15 cellular contexts compared by ENCODE assay signal in the genomic region with DNA sequence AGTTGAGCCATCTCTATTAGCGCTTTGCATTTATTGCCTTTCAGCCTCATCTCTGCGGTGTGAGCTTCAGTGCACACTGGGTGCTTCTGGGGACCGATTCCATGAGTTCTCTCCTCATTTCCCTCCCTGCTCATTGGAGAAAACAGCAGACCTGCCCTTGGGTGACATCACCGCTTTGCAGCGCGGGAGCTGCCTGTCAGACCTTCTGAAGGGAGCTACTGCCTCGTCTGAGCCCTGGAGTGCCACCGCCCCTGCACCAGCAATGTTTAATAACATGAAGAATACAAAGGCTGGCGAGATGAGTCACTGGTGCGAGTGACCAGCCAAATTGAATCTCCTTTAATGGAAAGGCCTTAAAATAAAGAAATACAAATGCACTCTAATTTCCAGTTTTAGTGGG. TPM values are rescaled to one million over a fixed set of nuclear protein-coding genes. Genes with fewer than 3 reads are reported as not detected.
DNase-seq lines count a peak whose midpoint lies in the region; ATAC-seq and TF ChIP-seq lines count a peak whose summit lies in the region.
"Had no signal": no experiment of that assay in that cellular context is flagged by ENCODE, and none has a peak within 500 bp of the region (broad histone marks: within the 10 kb centered on the region; RNA-seq: fewer than 3 reads in every experiment).

No MANE protein-coding gene starts in this region.

- no peak overlapping the region for H2BK12ac ChIP-seq in H9 (ENCODE audit: insufficient read length, low read depth, low read length)

- no peak overlapping the region for H2BK5ac ChIP-seq in H9 (ENCODE audit: insufficient read length, low read length)

- no peaks in the 10 kb centered on the region for H4K20me1 ChIP-seq in H9 (ENCODE audit: control insufficient read depth, insufficient read depth, insufficient read length)

- H3K23me2 ChIP-seq in H9 (ENCODE audit: insufficient read length, low read depth, low read length, poor library complexity, severe bottlenecking), result no peaks in the 10 kb centered on the region

- H2BK20ac ChIP-seq in H9 (ENCODE audit: low read depth, low read length, poor library complexity, severe bottlenecking), result no peak overlapping the region

- H3T11ph ChIP-seq in H9 (ENCODE audit: low read length), result no peak overlapping the region

- no peak overlapping the region for H3K4me2 ChIP-seq in H9 (ENCODE audit: insufficient read depth, insufficient read length, low read length)

- H2AFZ ChIP-seq in H9 (ENCODE audit: low read length), result no peak overlapping the region

- H4K8ac ChIP-seq in H9 (replicated peaks; ENCODE audit: insufficient read length, low read depth, low read length), result no peak overlapping the region

- no peaks in the 10 kb centered on the region for H3K27me3 ChIP-seq in H9 (ENCODE audit: insufficient read depth, low read length)
- H3K27me3 ChIP-seq: cardiac muscle cell, Peyer's patch had no signal

- H3K36me3 Mint-ChIP-seq in H9 (ENCODE audit: insufficient read depth in 1 of 3, low read depth in 3 of 3) (peaks cover 0 to 6% (median 0%) of the 10 kb centered on the region in 3 experiments; a peak in 2 of 7 replicates), T-helper 17 cell (ENCODE audit: low read depth) (peaks cover 2% of the 10 kb centered on the region)
- H3K36me3 Mint-ChIP-seq in activated naive CD4-positive, alpha-beta T cell treated with anti-CD3 and anti-CD28 coated beads, Interleukin-2, amount 50 U/mL, for 72 hours, result peaks cover 0 to 6% of the 10 kb centered on the region in 2 donors
- H3K36me3 Mint-ChIP-seq: CD4-positive, CD25-positive, alpha-beta regulatory T cell had no signal

- H3K4me3 Mint-ChIP-seq in H9 (no peak overlapping the region), T-helper 17 cell (no peak overlapping the region)
- H3K4me3 Mint-ChIP-seq: activated T-cell treated with anti-CD3 and anti-CD28 coated beads, Interleukin-2, amount 50 U/mL, for 4 hours; CD4-positive, CD25-positive, alpha-beta regulatory T cell had no signal

- TF ChIP-seq CTCF in H9 (conservative IDR thresholded peaks at IDR 0.05) (no peak), GM10266 (IDR thresholded peaks at IDR 0.05; ENCODE audit: control insufficient read depth, insufficient read depth, low read depth, missing control alignments) (no peak)

- no peak overlapping the region for H3K14ac ChIP-seq in H9 (ENCODE audit: insufficient read depth, low read length)

- no peak overlapping the region for H2BK15ac ChIP-seq in H9 (ENCODE audit: low read depth, low read length)

- no peaks in the 10 kb centered on the region for H3K4me1 ChIP-seq in H9 (ENCODE audit: insufficient read depth, low read length)
- H3K4me1 ChIP-seq: left ventricle myocardium inferior, Peyer's patch had no signal

- H3K79me2 ChIP-seq in H9 (ENCODE audit: insufficient read depth, low read length), result no peaks in the 10 kb centered on the region

- no peaks in the 10 kb centered on the region for H3K9me3 ChIP-seq in H9 (ENCODE audit: control insufficient read depth, low read depth, low read length)
- H3K9me3 ChIP-seq in T-helper 17 cell (ENCODE audit: control insufficient read depth, low read length, poor library complexity, severe bottlenecking), result peaks cover 4% of the 10 kb centered on the region
- H3K9me3 ChIP-seq: Peyer's patch had no signal

- no CpG with 5 or more reads among the region's 10 CpGs for WGBS in H9 (ENCODE audit: extremely low coverage, insufficient read length, low lambda C conversion rate)

- ATAC-seq in activated naive CD4-positive, alpha-beta T cell treated with anti-CD3 and anti-CD28 coated beads, Interleukin-2, amount 50 U/mL, for 72 hours, result no peak
- ATAC-seq in T-helper 17 cell, result no peak
- ATAC-seq: activated T-cell treated with anti-CD3 and anti-CD28 coated beads, Interleukin-2, amount 50 U/mL, for 4 hours had no signal

- H3K27me3 Mint-ChIP-seq in H9 (ENCODE audit: low read depth), result peaks cover 2% of the 10 kb centered on the region; the same call in 1 of the 2 replicates
- H3K27me3 Mint-ChIP-seq in T-helper 17 cell, result peaks cover 36% of the 10 kb centered on the region

- no peak overlapping the region for H4K91ac ChIP-seq in H9 (ENCODE audit: insufficient read length, low read depth, low read length)

- H3K27ac Mint-ChIP-seq in H9, result no peak overlapping the region
- no peak overlapping the region for H3K27ac Mint-ChIP-seq in activated naive CD4-positive, alpha-beta T cell treated with anti-CD3 and anti-CD28 coated beads, Interleukin-2, amount 50 U/mL, for 72 hours
- H3K27ac Mint-ChIP-seq in T-helper 17 cell, result no peak overlapping the region
- H3K27ac Mint-ChIP-seq: CD4-positive, CD25-positive, alpha-beta regulatory T cell had no signal

- H3K27ac ChIP-seq in H9 (ENCODE audit: insufficient read length, low read depth, low read length), result no peak overlapping the region
- H3K27ac ChIP-seq: cardiac muscle cell, left ventricle myocardium inferior, Peyer's patch had no signal

- H3K4me1 Mint-ChIP-seq in H9 (peaks cover 3 to 6% of the 10 kb centered on the region in 2 experiments; a peak in 3 of 4 replicates), T-helper 17 cell (no peaks in the 10 kb centered on the region)
- H3K4me1 Mint-ChIP-seq: CD4-positive, CD25-positive, alpha-beta regulatory T cell had no signal

- no peak overlapping the region for H3K56ac ChIP-seq in H9 (ENCODE audit: insufficient read length, low read depth, low read length)

- no peak overlapping the region for H3K18ac ChIP-seq in H9 (ENCODE audit: insufficient read length, low read depth, low read length)

- no peak overlapping the region for H3K9ac ChIP-seq in H9 (ENCODE audit: extremely low read depth, insufficient read length, low read length)

- DNase-seq in AG20443 (ENCODE audit: low spot score), result peak; percentile 62
- peak; percentile 66 for DNase-seq in H9
- DNase-seq in SW480 (ENCODE audit: low spot score), result peak; percentile 86
- DNase-seq in iPS-NIHi7 (ENCODE audit: extremely low spot score), result peak; percentile 63
- no peak for DNase-seq in GM10266 (ENCODE audit: extremely low spot score)
- DNase-seq in activated naive CD4-positive, alpha-beta T cell treated with anti-CD3 and anti-CD28 coated beads, Interleukin-2, amount 50 U/mL, for 72 hours (ENCODE audit: low spot score in 2 of 2), result no peak
- DNase-seq in SKM-1 treated with dmso at 0.1 percent for 144 hours (lab: John Stamatoyannopoulos, UW; ENCODE audit: unreplicated experiment), result no peak
- no peak for DNase-seq in T-helper 17 cell
- DNase-seq: activated T-cell treated with anti-CD3 and anti-CD28 coated beads, Interleukin-2, amount 50 U/mL, for 4 hours; CD4-positive, CD25-positive, alpha-beta regulatory T cell; left ventricle myocardium inferior; NCI-H1092; Peyer's patch; stimulated activated CD4-positive, alpha-beta T cell treated with anti-CD3 and anti-CD28 coated beads, Interleukin-4, amount 100 ng/mL, for 4 hours had no signal

- no peak overlapping the region for H2AK5ac ChIP-seq in H9 (ENCODE audit: insufficient read length, low read length)

- peaks cover 13 to 15% of the 10 kb centered on the region in 2 experiments for H3K9me3 Mint-ChIP-seq in H9
- peaks cover 0 to 7% of the 10 kb centered on the region in 2 donors for H3K9me3 Mint-ChIP-seq in activated naive CD4-positive, alpha-beta T cell treated with anti-CD3 and anti-CD28 coated beads, Interleukin-2, amount 50 U/mL, for 72 hours

- no peaks in the 10 kb centered on the region for H3K79me1 ChIP-seq in H9 (ENCODE audit: insufficient read depth, low read depth, low read length, poor library complexity, severe bottlenecking)

- H2BK120ac ChIP-seq in H9 (ENCODE audit: low read depth, low read length, poor library complexity, severe bottlenecking), result no peak overlapping the region

- H3K23ac ChIP-seq in H9 (ENCODE audit: insufficient read length, low read depth, low read length), result no peak overlapping the region

- H4K5ac ChIP-seq in H9 (ENCODE audit: insufficient read length, low read depth, low read length), result no peak overlapping the region

- no peak overlapping the region for H3K4ac ChIP-seq in H9 (ENCODE audit: low read depth, low read length)

RNA-seq across cellular contexts. Expression of a gene that starts 30.3 kb away (rescaled TPM):
- total RNA-seq in H9 (2021) (7.9 and 10.8 TPM in 2 replicates), T-helper 17 cell (10 to 100 TPM in 1 of 2 donors, 1 to 10 TPM in 1; 8.7 to 10.1 TPM)
- 10 to 100 TPM; 11.6 to 16.4 TPM for total RNA-seq in activated naive CD4-positive, alpha-beta T cell treated with anti-CD3 and anti-CD28 coated beads, Interleukin-2, amount 50 U/mL, for 72 hours

Comparison
In these comparisons a context has a peak if more than half of its experiments do, and no peak if none do; other contexts are left out.
1. DNase-seq: peak in AG20443 (single experiment), H9 (single experiment), SW480 (single experiment) and iPS-NIHi7 (single experiment); none in GM10266 (single experiment), activated naive CD4-positive, alpha-beta T cell treated with anti-CD3 and anti-CD28 coated beads, Interleukin-2, amount 50 U/mL, for 72 hours (0 of 2), SKM-1 treated with dmso at 0.1 percent for 144 hours (single experiment) and T-helper 17 cell (0 of 3).